1 cellular context compared by ENCODE assay signal in genomic region chr12:31265722-31266121, GRCh38.
TF ChIP-seq lines count a peak whose summit lies in the region.

No MANE protein-coding gene starts in this region.

TF ChIP-seq in H1, 55 proteins besides CTCF, POLR2A, EP300 and RAD21:
- no peak for TF ChIP-seq SP2 (IDR thresholded peaks at IDR 0.05; ENCODE audit: low read length)
- no peak for TF ChIP-seq NRF1 (IDR thresholded peaks at IDR 0.05; ENCODE audit: low read depth, low read length)
- TF ChIP-seq HDAC6 (IDR thresholded peaks at IDR 0.05; ENCODE audit: low read depth, low read length) = no peak
- no peak for TF ChIP-seq EGR1 (IDR thresholded peaks at IDR 0.05; ENCODE audit: borderline replicate concordance, low read depth, low read length)
- TF ChIP-seq USF2 (IDR thresholded peaks at IDR 0.05; ENCODE audit: low read length) = no peak
- TF ChIP-seq KDM4A (IDR thresholded peaks at IDR 0.05; ENCODE audit: low read depth, low read length, severe bottlenecking) = no peak
- no peak for TF ChIP-seq SIRT6 (IDR thresholded peaks at IDR 0.05; ENCODE audit: low read length)
- TF ChIP-seq FOSL1 (IDR thresholded peaks at IDR 0.05; ENCODE audit: insufficient read depth, low read depth, low read length) = no peak
- TF ChIP-seq EZH2 (IDR thresholded peaks at IDR 0.05; ENCODE audit: low read depth, low read length, severe bottlenecking) = no peak
- no peak for TF ChIP-seq TAF7 (optimal IDR thresholded peaks at IDR 0.05; ENCODE audit: borderline replicate concordance, low read depth, low read length)
- no peak for TF ChIP-seq CHD1 (IDR thresholded peaks at IDR 0.05; ENCODE audit: low read depth, low read length)
- TF ChIP-seq BRCA1 (IDR thresholded peaks at IDR 0.05; ENCODE audit: low read depth, low read length) = no peak
- no peak for TF ChIP-seq POLR2AphosphoS5 (IDR thresholded peaks at IDR 0.05; ENCODE audit: low read depth, low read length)
